In the genomic region with DNA sequence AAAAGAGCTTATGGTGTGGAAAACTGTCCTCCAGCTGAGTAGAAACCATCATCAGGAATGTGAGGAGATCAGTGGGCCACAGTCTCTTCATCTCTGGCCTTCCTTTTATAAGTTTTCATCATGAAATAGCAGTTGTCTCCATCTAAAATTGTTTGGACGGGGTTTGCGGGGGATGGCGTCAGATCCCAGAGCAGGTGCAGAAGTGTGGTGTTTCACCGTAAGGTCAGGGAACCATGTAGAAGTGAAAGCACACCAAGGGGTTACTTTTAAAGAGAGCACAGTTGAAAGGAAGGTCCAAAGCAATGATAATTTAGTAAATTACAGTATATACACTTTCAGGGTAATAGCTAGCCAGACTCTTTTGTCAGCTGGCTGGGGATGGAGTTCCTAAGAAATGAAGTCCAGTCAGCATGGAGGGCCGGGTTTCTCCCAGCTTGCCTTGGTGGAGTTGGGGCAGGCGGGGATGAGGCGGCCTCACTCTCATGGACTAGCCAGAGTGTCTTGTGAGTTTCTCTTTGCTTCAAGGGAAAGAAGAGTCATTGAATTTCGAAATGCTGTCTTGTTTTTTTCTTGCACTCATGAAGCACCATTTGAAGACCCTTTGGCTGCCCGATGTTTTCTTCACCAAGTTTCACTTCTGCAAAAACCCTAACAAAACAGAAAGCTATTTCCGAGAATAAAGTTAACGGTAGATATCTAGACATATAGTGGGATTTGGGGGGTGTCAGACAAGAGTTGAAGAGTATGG, we compare ENCODE assay signal across 9 cellular contexts.
DNase-seq lines count a peak whose midpoint lies in the region; ATAC-seq and TF ChIP-seq lines count a peak whose summit lies in the region.
"Had no signal": no experiment of that assay in that cellular context is flagged by ENCODE, and none has a peak within 500 bp of the region (broad histone marks: within the 10 kb centered on the region; RNA-seq: fewer than 3 reads in every experiment).

No MANE protein-coding gene starts in this region.

- intact Hi-C loops in breast epithelium (cut with DNase I; ENCODE audit: low total_unique reads): no loop called here
- intact Hi-C loops in mammary epithelial cell (cut with micrococcal nuclease): loop anchor here (5.0 kb wide), 3 partner anchors 37 to 168 kb away; no protein-coding TSS in a partner anchor
- intact Hi-C loops in activated T-helper 1 cell treated with anti-CD3 and anti-CD28 coated beads, Interleukin-12 subunit alpha, Interleukin-12 subunit beta, Interleukin-2, Interleukin-4 antibody, amounts not matched to agents 30 ng/mL and 10 ng/mL and 1 ng/mL, durations not matched to agents 14 hours and 24 hours and 36 hours (cut with micrococcal nuclease): no loop called here
- intact Hi-C loops in tibial artery (cut with DNase I; ENCODE audit: low total_unique reads): no loop called here

- BruUV-seq in mammary epithelial cell (replicated peaks; lab: Mats Ljungman, UMichigan): no TSS peak

- ATAC-seq in HG03039 (IDR thresholded peaks at IDR 0.05; ENCODE audit: unreplicated experiment): peak; percentile 46

- no peak for TF ChIP-seq CTCF in breast epithelium (IDR thresholded peaks at IDR 0.05)
- TF ChIP-seq CTCF in mammary epithelial cell (conservative IDR thresholded peaks at IDR 0.05 in 1 of 2, IDR thresholded peaks at IDR 0.05 in 1 of 2; ENCODE audit: extremely low read depth in 1 of 2, insufficient read depth in 1 of 2, low read depth in 1 of 2, low read length in 2 of 2): no peak
- TF ChIP-seq CTCF in tibial artery (IDR thresholded peaks at IDR 0.05): no peak

- WGBS in mammary epithelial cell (ENCODE audit: low coverage, missing lambda C conversion rate): over 99% methylated on average over 11 of the region's 11 CpGs

- H3K36me3 Mint-ChIP-seq in activated T-helper 1 cell treated with anti-CD3 and anti-CD28 coated beads, Interleukin-12 subunit alpha, Interleukin-12 subunit beta, Interleukin-2, Interleukin-4 antibody, amounts not matched to agents 30 ng/mL and 10 ng/mL and 1 ng/mL, durations not matched to agents 14 hours and 24 hours and 36 hours (ENCODE audit: low read depth): peaks cover 55% of the 10 kb centered on the region

- H2AFZ ChIP-seq in mammary epithelial cell (ENCODE audit: low read depth, low read length): no peak overlapping the region

- H3K27ac ChIP-seq in breast epithelium (peak overlapping the region; percentile 20 to 61), mammary epithelial cell (ENCODE audit: insufficient read depth, low read depth, low read length) (no peak overlapping the region), tibial artery (peak overlapping the region; percentile 6 to 84)

- H3K4me3 ChIP-seq in breast epithelium (no peak overlapping the region), mammary epithelial cell (replicated peaks in 1 of 3; ENCODE audit: insufficient read depth in 1 of 3, low read depth in 2 of 3, low read length in 3 of 3) (no peak overlapping the region), tibial artery (no peak overlapping the region)

- H3K27me3 Mint-ChIP-seq in activated T-helper 1 cell treated with anti-CD3 and anti-CD28 coated beads, Interleukin-12 subunit alpha, Interleukin-12 subunit beta, Interleukin-2, Interleukin-4 antibody, amounts not matched to agents 30 ng/mL and 10 ng/mL and 1 ng/mL, durations not matched to agents 14 hours and 24 hours and 36 hours (ENCODE audit: insufficient read depth): no peaks in the 10 kb centered on the region
- H3K27me3 Mint-ChIP-seq: activated naive CD4-positive, alpha-beta T cell treated with anti-CD3 and anti-CD28 coated beads, Interleukin-2, amount 50 U/mL, for 24 hours had no signal

- no peak overlapping the region for H3K9ac ChIP-seq in mammary epithelial cell (ENCODE audit: insufficient read depth, low read length)

- H4K20me1 ChIP-seq in mammary epithelial cell (ENCODE audit: insufficient read depth, low read length): no peaks in the 10 kb centered on the region

- TF ChIP-seq POLR2A in breast epithelium (IDR thresholded peaks at IDR 0.05): no peak

- H3K4me1 Mint-ChIP-seq in activated T-helper 1 cell treated with anti-CD3 and anti-CD28 coated beads, Interleukin-12 subunit alpha, Interleukin-12 subunit beta, Interleukin-2, Interleukin-4 antibody, amounts not matched to agents 30 ng/mL and 10 ng/mL and 1 ng/mL, durations not matched to agents 14 hours and 24 hours and 36 hours (ENCODE audit: low read depth): peaks cover 81% of the 10 kb centered on the region

- dilution Hi-C loops in mammary epithelial cell (cut with HindIII; ENCODE audit: low sequenced_read_pairs): no loop called here

- H3K36me3 ChIP-seq in breast epithelium: no peaks in the 10 kb centered on the region
- H3K36me3 ChIP-seq in mammary epithelial cell (ENCODE audit: insufficient read depth, low read length): peaks cover 12% of the 10 kb centered on the region
- H3K36me3 ChIP-seq in tibial artery: peaks cover 0 to 14% (median 0%) of the 10 kb centered on the region in 3 donors

- H3K9me3 Mint-ChIP-seq in activated T-helper 1 cell treated with anti-CD3 and anti-CD28 coated beads, Interleukin-12 subunit alpha, Interleukin-12 subunit beta, Interleukin-2, Interleukin-4 antibody, amounts not matched to agents 30 ng/mL and 10 ng/mL and 1 ng/mL, durations not matched to agents 14 hours and 24 hours and 36 hours: no peaks in the 10 kb centered on the region
- H3K9me3 Mint-ChIP-seq: activated naive CD4-positive, alpha-beta T cell treated with anti-CD3 and anti-CD28 coated beads, Interleukin-2, amount 50 U/mL, for 24 hours had no signal

- H3K9me3 ChIP-seq in breast epithelium: no peaks in the 10 kb centered on the region
- no peaks in the 10 kb centered on the region for H3K9me3 ChIP-seq in mammary epithelial cell (replicated peaks; ENCODE audit: insufficient read depth, low read length)
- H3K9me3 ChIP-seq in tibial artery: no peaks in the 10 kb centered on the region

- no peak overlapping the region for H3K4me2 ChIP-seq in mammary epithelial cell (ENCODE audit: insufficient read depth, low read depth, low read length)

- CTCF ChIA-PET in mammary epithelial cell (lab: Charles Lee; ENCODE audit: low non-redundant PET): no interaction called here

- no peak overlapping the region for H3K4me3 Mint-ChIP-seq in activated T-helper 1 cell treated with anti-CD3 and anti-CD28 coated beads, Interleukin-12 subunit alpha, Interleukin-12 subunit beta, Interleukin-2, Interleukin-4 antibody, amounts not matched to agents 30 ng/mL and 10 ng/mL and 1 ng/mL, durations not matched to agents 14 hours and 24 hours and 36 hours
- H3K4me3 Mint-ChIP-seq: activated naive CD4-positive, alpha-beta T cell treated with anti-CD3 and anti-CD28 coated beads, Interleukin-2, amount 50 U/mL, for 24 hours had no signal

- H3K27ac Mint-ChIP-seq in activated T-helper 1 cell treated with anti-CD3 and anti-CD28 coated beads, Interleukin-12 subunit alpha, Interleukin-12 subunit beta, Interleukin-2, Interleukin-4 antibody, amounts not matched to agents 30 ng/mL and 10 ng/mL and 1 ng/mL, durations not matched to agents 14 hours and 24 hours and 36 hours: peak overlapping the region; percentile 18

- H3K4me1 ChIP-seq in breast epithelium: no peaks in the 10 kb centered on the region
- H3K4me1 ChIP-seq in mammary epithelial cell (ENCODE audit: insufficient read depth, low read length): peaks cover 29% of the 10 kb centered on the region
- peaks cover 0 to 93% (median 52%) of the 10 kb centered on the region in 4 donors for H3K4me1 ChIP-seq in tibial artery

- H3K27me3 ChIP-seq in breast epithelium: no peaks in the 10 kb centered on the region
- H3K27me3 ChIP-seq in mammary epithelial cell (ENCODE audit: insufficient read depth, low read length): no peaks in the 10 kb centered on the region
- H3K27me3 ChIP-seq in tibial artery: no peaks in the 10 kb centered on the region

- in situ Hi-C loops in mammary epithelial cell (cut with MboI; ENCODE audit: low sequenced_read_pairs in 2 of 2): no loop called here

- H3K79me2 ChIP-seq in mammary epithelial cell (ENCODE audit: insufficient read depth, low read length): peaks cover 56% of the 10 kb centered on the region

- DNase-seq in breast epithelium (ENCODE audit: low spot score in 2 of 2) (no peak), mammary epithelial cell (no peak), tibial artery (peak in 1 of 2 donors; percentile 56), activated gamma-delta T cell (lab: John Stamatoyannopoulos, UW) (no peak), NCI-H128 (lab: John Stamatoyannopoulos, UW; ENCODE audit: unreplicated experiment) (no peak)
- DNase-seq in activated T-helper 1 cell treated with anti-CD3 and anti-CD28 coated beads, Interleukin-12 subunit alpha, Interleukin-12 subunit beta, Interleukin-2, Interleukin-4 antibody, amounts not matched to agents 30 ng/mL and 10 ng/mL and 1 ng/mL, durations not matched to agents 14 hours and 24 hours and 36 hours (ENCODE audit: low spot score): no peak
- DNase-seq in activated effector memory CD4-positive, alpha-beta T cell treated with anti-CD3 and anti-CD28 coated beads, Interleukin-2, amount 50 U/mL, for 16 hours: no peak
